Comparison of ENCODE assay signal across 10 cellular contexts in genomic region chr2:16218651-16219050, GRCh38.
DNase-seq lines count a peak whose midpoint lies in the region; ATAC-seq, FAIRE-seq and TF ChIP-seq lines count a peak whose summit lies in the region.
"Had no signal": no experiment of that assay in that cellular context is flagged by ENCODE, and none has a peak within 500 bp of the region (broad histone marks: within the 10 kb centered on the region; RNA-seq: fewer than 3 reads in every experiment).

No MANE protein-coding gene starts in this region.

- 25% methylated on average over 3 of the region's 3 CpGs for WGBS in hepatocyte (ENCODE audit: low lambda C conversion rate, missing lambda C conversion rate)

- no peak for TF ChIP-seq POLR2A in GM12892 (IDR thresholded peaks at IDR 0.05; ENCODE audit: low read depth, low read length)

- H3K36me3 ChIP-seq in hepatocyte (replicated peaks; ENCODE audit: insufficient read depth, low read depth) = no peaks in the 10 kb centered on the region
- H3K36me3 ChIP-seq: upper lobe of left lung had no signal

- no peak overlapping the region for H3K4me2 ChIP-seq in hepatocyte

- H3K27ac Mint-ChIP-seq in stimulated activated effector memory CD8-positive, alpha-beta T cell treated with anti-CD3 and anti-CD28 coated beads, Interleukin-12 subunit alpha, Interleukin-12 subunit beta, amount 100 ng/mL, for 72 hours = no peak overlapping the region
- H3K27ac Mint-ChIP-seq: activated naive CD8-positive, alpha-beta T cell treated with anti-CD3 and anti-CD28 coated beads, Interleukin-2, amount 10 ng/mL, durations not matched to agents 7 days and 5 days had no signal

- no peaks in the 10 kb centered on the region for H3K36me3 Mint-ChIP-seq in stimulated activated effector memory CD8-positive, alpha-beta T cell treated with anti-CD3 and anti-CD28 coated beads, Interleukin-12 subunit alpha, Interleukin-12 subunit beta, amount 100 ng/mL, for 72 hours
- H3K36me3 Mint-ChIP-seq: activated naive CD8-positive, alpha-beta T cell treated with anti-CD3 and anti-CD28 coated beads, Interleukin-2, amount 10 ng/mL, durations not matched to agents 7 days and 5 days had no signal

- H3K27me3 ChIP-seq in hepatocyte = no peaks in the 10 kb centered on the region
- H3K27me3 ChIP-seq: upper lobe of left lung had no signal

- H3K4me1 Mint-ChIP-seq in stimulated activated effector memory CD8-positive, alpha-beta T cell treated with anti-CD3 and anti-CD28 coated beads, Interleukin-12 subunit alpha, Interleukin-12 subunit beta, amount 100 ng/mL, for 72 hours = no peaks in the 10 kb centered on the region
- H3K4me1 Mint-ChIP-seq: activated naive CD8-positive, alpha-beta T cell treated with anti-CD3 and anti-CD28 coated beads, Interleukin-2, amount 10 ng/mL, durations not matched to agents 7 days and 5 days had no signal

- no peak for ATAC-seq in stimulated activated effector memory CD8-positive, alpha-beta T cell treated with anti-CD3 and anti-CD28 coated beads, Interleukin-12 subunit alpha, Interleukin-12 subunit beta, amount 100 ng/mL, for 72 hours

- H3K27ac ChIP-seq in hepatocyte = no peak overlapping the region
- H3K27ac ChIP-seq: upper lobe of left lung had no signal

- peak; percentile 20 for DNase-seq in stimulated activated CD4-positive, alpha-beta T cell treated with anti-CD3 and anti-CD28 coated beads, Interleukin-15, amount 100 ng/mL, for 24 hours
- DNase-seq in stimulated activated CD4-positive, alpha-beta T cell treated with anti-CD3 and anti-CD28 coated beads, Interleukin-4, amount 100 ng/mL, for 24 hours = no peak
- DNase-seq in NCI-H526 treated with DMSO at 0.1 percent for 48 hours (lab: John Stamatoyannopoulos, UW) (peak; percentile 100), hepatocyte (ENCODE audit: low spot score) (peak; percentile 56), GM12892 (ENCODE audit: insufficient read length) (no peak), NCI-H2196 treated with DMSO at 0.1 percent for 48 hours (lab: John Stamatoyannopoulos, UW; ENCODE audit: unreplicated experiment) (no peak), OCI-M2 (lab: John Stamatoyannopoulos, UW; ENCODE audit: unreplicated experiment) (no peak)
- DNase-seq in stimulated activated effector memory CD8-positive, alpha-beta T cell treated with anti-CD3 and anti-CD28 coated beads, Interleukin-12 subunit alpha, Interleukin-12 subunit beta, amount 100 ng/mL, for 72 hours (ENCODE audit: low spot score in 2 of 2) = no peak
- DNase-seq: activated naive CD8-positive, alpha-beta T cell treated with anti-CD3 and anti-CD28 coated beads, Interleukin-2, amount 10 ng/mL, durations not matched to agents 7 days and 5 days had no signal

- no peaks in the 10 kb centered on the region for H3K4me1 ChIP-seq in hepatocyte (ENCODE audit: insufficient read depth)
- H3K4me1 ChIP-seq: upper lobe of left lung had no signal

- no peak overlapping the region for H2AFZ ChIP-seq in hepatocyte

- no peaks in the 10 kb centered on the region for H3K9me2 ChIP-seq in hepatocyte (replicated peaks; ENCODE audit: insufficient read depth)

- peaks cover 14% of the 10 kb centered on the region for H3K9me3 Mint-ChIP-seq in stimulated activated effector memory CD8-positive, alpha-beta T cell treated with anti-CD3 and anti-CD28 coated beads, Interleukin-12 subunit alpha, Interleukin-12 subunit beta, amount 100 ng/mL, for 72 hours
- H3K9me3 Mint-ChIP-seq: activated naive CD8-positive, alpha-beta T cell treated with anti-CD3 and anti-CD28 coated beads, Interleukin-2, amount 10 ng/mL, durations not matched to agents 7 days and 5 days had no signal

- H3K4me3 Mint-ChIP-seq in stimulated activated effector memory CD8-positive, alpha-beta T cell treated with anti-CD3 and anti-CD28 coated beads, Interleukin-12 subunit alpha, Interleukin-12 subunit beta, amount 100 ng/mL, for 72 hours = no peak overlapping the region
- H3K4me3 Mint-ChIP-seq: activated naive CD8-positive, alpha-beta T cell treated with anti-CD3 and anti-CD28 coated beads, Interleukin-2, amount 10 ng/mL, durations not matched to agents 7 days and 5 days had no signal

- peak; percentile 48 for TF ChIP-seq CTCF in hepatocyte (IDR thresholded peaks at IDR 0.05; ENCODE audit: poor library complexity)

- H3K79me2 ChIP-seq in hepatocyte = no peaks in the 10 kb centered on the region

- no peak overlapping the region for H3K4me3 ChIP-seq in hepatocyte
- H3K4me3 ChIP-seq: upper lobe of left lung had no signal

- H3K9me3 ChIP-seq in hepatocyte (ENCODE audit: low read depth) = no peaks in the 10 kb centered on the region
- H3K9me3 ChIP-seq: upper lobe of left lung had no signal

- FAIRE-seq in GM12892 (lab: Jason Lieb, UNC) = no peak

- no peaks in the 10 kb centered on the region for H4K20me1 ChIP-seq in hepatocyte (ENCODE audit: insufficient read depth, poor library complexity, severe bottlenecking)

Comparison
In these comparisons a context has a peak if more than half of its experiments do, and no peak if none do; other contexts are left out.
1. DNase-seq: peak in stimulated activated CD4-positive, alpha-beta T cell treated with anti-CD3 and anti-CD28 coated beads, Interleukin-15, amount 100 ng/mL, for 24 hours (single experiment), NCI-H526 treated with DMSO at 0.1 percent for 48 hours (single experiment) and hepatocyte (single experiment); none in stimulated activated CD4-positive, alpha-beta T cell treated with anti-CD3 and anti-CD28 coated beads, Interleukin-4, amount 100 ng/mL, for 24 hours (single experiment), GM12892 (single experiment), NCI-H2196 treated with DMSO at 0.1 percent for 48 hours (single experiment), stimulated activated effector memory CD8-positive, alpha-beta T cell treated with anti-CD3 and anti-CD28 coated beads, Interleukin-12 subunit alpha, Interleukin-12 subunit beta, amount 100 ng/mL, for 72 hours (0 of 2) and OCI-M2 (single experiment).